5 cellular contexts compared by ENCODE assay signal in the genomic region with DNA sequence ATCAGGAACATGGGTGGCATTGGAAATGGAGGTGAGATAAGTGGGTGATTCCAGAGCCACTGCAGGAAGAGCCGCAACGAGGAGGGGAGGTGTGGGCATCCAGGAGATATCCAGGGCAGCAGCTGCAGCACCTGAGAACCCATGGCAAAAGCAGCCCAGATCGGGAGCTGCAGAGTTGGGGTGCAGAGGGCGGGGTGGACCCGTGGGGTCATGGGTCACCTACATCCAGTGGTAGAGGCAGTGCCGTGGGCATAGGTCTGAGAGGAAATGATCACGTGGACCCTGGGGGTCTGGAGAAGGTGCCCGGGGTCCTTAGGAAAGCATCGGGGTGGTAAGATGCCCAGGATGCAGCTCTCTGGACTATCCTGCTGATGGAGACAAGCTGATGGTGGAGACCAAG.
"Had no signal": no experiment of that assay in that cellular context is flagged by ENCODE, and none has a peak within 500 bp of the region (broad histone marks: within the 10 kb centered on the region; RNA-seq: fewer than 3 reads in every experiment).

No MANE protein-coding gene starts in this region.

- H3K4me3 ChIP-seq: K562 had no signal

- H3K27ac Mint-ChIP-seq: IgD-negative memory B cell had no signal

- H3K27ac ChIP-seq: HL-60 had no signal

- H3K27me3 Mint-ChIP-seq: IgD-negative memory B cell had no signal

- DNase-seq: IMR-90 had no signal

- ATAC-seq: HepG2, K562 had no signal

- H3K4me1 Mint-ChIP-seq: IgD-negative memory B cell had no signal

- H3K36me3 Mint-ChIP-seq: IgD-negative memory B cell had no signal
